Comparison of ENCODE assay signal across 9 cellular contexts in genomic region chr4:140754918-140755810, GRCh38. TPM values are rescaled to one million over a fixed set of nuclear protein-coding genes. Genes with fewer than 3 reads are reported as not detected.
DNase-seq lines count a peak whose midpoint lies in the region; ATAC-seq and TF ChIP-seq lines count a peak whose summit lies in the region.
"Had no signal": no experiment of that assay in that cellular context is flagged by ENCODE, and none has a peak within 500 bp of the region (broad histone marks: within the 10 kb centered on the region; RNA-seq: fewer than 3 reads in every experiment).

No MANE protein-coding gene starts in this region.

- H3K4me1 Mint-ChIP-seq in neural crest cell, result peaks cover 31% of the 10 kb centered on the region

- peaks cover 16% of the 10 kb centered on the region for H3K36me3 Mint-ChIP-seq in neural crest cell (ENCODE audit: low read depth)

- H3K9me3 Mint-ChIP-seq in neural crest cell, result no peaks in the 10 kb centered on the region

- peaks cover 8% of the 10 kb centered on the region for H3K4me1 ChIP-seq in HUES48 (ENCODE audit: control insufficient read depth, insufficient read depth, low read length)

- peaks cover 78% of the 10 kb centered on the region for H3K27me3 ChIP-seq in HUES48 (ENCODE audit: control insufficient read depth, insufficient read depth, low read length)

- H3K4me3 ChIP-seq in HUES48 (ENCODE audit: low read depth, low read length), result peak overlapping the region; percentile 80

- peak; percentile 20 for DNase-seq in NCI-H510A treated with DMSO at 0.1 percent for 48 hours (lab: John Stamatoyannopoulos, UW)
- DNase-seq in NCI-H510A (lab: John Stamatoyannopoulos, UW), result no peak
- DNase-seq in dermis blood vessel endothelial cell, result peak; percentile 67
- no peak for DNase-seq in neural crest cell (ENCODE audit: low read depth, low spot score)
- DNase-seq in posterior cingulate gyrus, result no peak
- DNase-seq in iPS-NIHi11 (ENCODE audit: low spot score), result no peak
- DNase-seq: DND-41 had no signal

- intact Hi-C loops in posterior cingulate gyrus (cut with DNase I), result no loop called here

- no peaks in the 10 kb centered on the region for H3K9me3 ChIP-seq in HUES48 (ENCODE audit: control insufficient read depth, insufficient read depth, low read length)

- H3K4me3 Mint-ChIP-seq in neural crest cell, result peak overlapping the region; percentile 93

- H3K36me3 ChIP-seq in HUES48 (ENCODE audit: control insufficient read depth, insufficient read depth, low read length), result no peaks in the 10 kb centered on the region

- H3K27ac Mint-ChIP-seq in neural crest cell (ENCODE audit: unreplicated experiment), result peak overlapping the region; percentile 89

- peaks cover 2% of the 10 kb centered on the region for H3K27me3 Mint-ChIP-seq in neural crest cell (ENCODE audit: low read depth)

- H3K9ac ChIP-seq in HUES48 (ENCODE audit: low read depth, low read length), result peak overlapping the region; percentile 61; the same call in 1 of the 2 replicates

- ATAC-seq in HG03196 (IDR thresholded peaks at IDR 0.05; ENCODE audit: unreplicated experiment), result no peak

- H3K27ac ChIP-seq in HUES48 (ENCODE audit: low read depth, low read length), result peak overlapping the region; percentile 36

- TF ChIP-seq CTCF in neural crest cell (conservative IDR thresholded peaks at IDR 0.05), result no peak

RNA-seq across cellular contexts. Expression of gene TBC1D9, which starts 1.0 kb away (rescaled TPM):
- total RNA-seq in dermis blood vessel endothelial cell (76.6 and 83.4 TPM in 2 replicates), neural crest cell (15.9 and 16.1 TPM in 2 replicates)

Comparison
In these comparisons a context has a peak if more than half of its experiments do, and no peak if none do; other contexts are left out.
1. DNase-seq: peak in NCI-H510A treated with DMSO at 0.1 percent for 48 hours (single experiment) and dermis blood vessel endothelial cell (single experiment); none in NCI-H510A (single experiment), neural crest cell (single experiment), posterior cingulate gyrus (0 of 10) and iPS-NIHi11 (single experiment).